In the genomic region with DNA sequence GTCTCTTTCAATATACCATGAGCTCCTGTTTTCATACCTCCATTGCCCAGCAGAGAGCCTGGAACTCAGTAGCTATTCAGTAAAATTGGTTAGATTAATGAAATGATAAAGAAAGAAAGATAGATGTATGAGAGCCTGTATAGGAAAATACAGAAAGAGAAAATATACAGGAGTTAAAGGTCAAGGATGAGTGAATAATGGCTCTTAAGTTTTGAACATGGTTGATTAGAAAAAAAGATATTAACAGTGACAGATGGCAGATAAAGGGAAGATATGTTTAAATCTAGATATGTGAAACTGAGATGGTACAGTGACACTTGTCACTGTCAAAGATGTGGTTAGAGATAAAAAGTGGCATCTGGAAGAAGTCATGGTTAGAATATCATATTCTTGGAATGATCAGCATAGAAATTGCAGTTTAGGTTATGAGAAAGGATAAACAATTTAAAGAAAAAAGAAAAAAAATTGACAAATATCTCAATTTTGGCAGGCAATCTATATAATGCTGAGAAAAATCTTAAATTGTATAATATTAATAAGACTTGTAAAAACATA, we compare ENCODE assay signal across 27 cellular contexts.
"Had no signal": no experiment of that assay in that cellular context is flagged by ENCODE, and none has a peak within 500 bp of the region (broad histone marks: within the 10 kb centered on the region; RNA-seq: fewer than 3 reads in every experiment).

No MANE protein-coding gene starts in this region.

- H3K27ac ChIP-seq: ascending aorta, cardiac muscle cell, VCaP had no signal

- H3K9me3 ChIP-seq: ascending aorta had no signal

- H3K27me3 ChIP-seq: ascending aorta, cardiac muscle cell had no signal

- H3K36me3 ChIP-seq: cardiac muscle cell had no signal

- H3K4me3 ChIP-seq: ascending aorta, cardiac muscle cell had no signal

- ATAC-seq: activated CD8-positive, alpha-beta T cell treated with anti-CD3 and anti-CD28 coated beads for 36 hours; activated naive CD8-positive, alpha-beta T cell treated with anti-CD3 and anti-CD28 coated beads, Interleukin-2, amount 50 U/mL, for 24 hours; activated T-cell treated with anti-CD3 and anti-CD28 coated beads, Interleukin-2, amount 50 U/mL, for 4 hours; activated T-cell treated with anti-CD3 and anti-CD28 coated beads, Interleukin-2, amount 50 U/mL, for 72 hours; activated T-helper 17 cell treated with anti-CD3 and anti-CD28 coated beads, Interleukin-2, amount 50 U/mL, for 72 hours had no signal

- DNase-seq: activated B cell treated with CpG ODN at 0.5 μM for 24 hours; activated CD4-positive, alpha-beta memory T cell treated with anti-CD3 and anti-CD28 coated beads for 36 hours; activated CD4-positive, alpha-beta T cell treated with anti-CD3 and anti-CD28 coated beads for 4 hours; activated CD4-positive, alpha-beta T cell treated with anti-CD3 and anti-CD28 coated beads, Interleukin-2, amount 10 ng/mL, durations not matched to agents 24 days and 14 days; activated CD4-positive, alpha-beta T cell treated with anti-CD3 and anti-CD28 coated beads, Interleukin-2, amount 50 U/mL, for 1 hour; activated CD4-positive, alpha-beta T cell treated with anti-CD3 and anti-CD28 coated beads, Interleukin-2, amount 50 U/mL, for 4 hours; activated CD4-positive, CD25-positive, alpha-beta regulatory T cell treated with anti-CD3 and anti-CD28 coated beads, Interleukin-2, amount 50 U/mL, for 72 hours; activated CD8-positive, alpha-beta memory T cell treated with anti-CD3 and anti-CD28 coated beads, Interleukin-2, amount 50 U/mL, for 4 hours; activated CD8-positive, alpha-beta T cell treated with anti-CD3 and anti-CD28 coated beads for 36 hours; activated effector memory CD4-positive, alpha-beta T cell treated with anti-CD3 and anti-CD28 coated beads, Interleukin-2, amount 50 U/mL, for 16 hours; activated gamma-delta T cell treated with Interleukin-2 at 50 U/mL for 16 hours; activated naive CD4-positive, alpha-beta T cell; activated naive CD4-positive, alpha-beta T cell treated with anti-CD3 and anti-CD28 coated beads for 36 hours; activated naive CD8-positive, alpha-beta T cell treated with anti-CD3 and anti-CD28 coated beads, Interleukin-2, amount 10 ng/mL, durations not matched to agents 7 days and 5 days; activated naive CD8-positive, alpha-beta T cell treated with anti-CD3 and anti-CD28 coated beads, Interleukin-2, amount 50 U/mL, for 24 hours; activated T-cell treated with anti-CD3 and anti-CD28 coated beads for 4 hours; activated T-cell treated with anti-CD3 and anti-CD28 coated beads, Interleukin-2, amount 50 U/mL, for 1 hour; activated T-cell treated with anti-CD3 and anti-CD28 coated beads, Interleukin-2, amount 50 U/mL, for 4 hours; activated T-cell treated with anti-CD3 and anti-CD28 coated beads, Interleukin-2, amount 50 U/mL, for 72 hours; amygdala; anterior cingulate cortex; caudate nucleus; T-helper 9 cell had no signal

- H3K4me1 ChIP-seq: ascending aorta had no signal
